16 cellular contexts compared by ENCODE assay signal in genomic region chr6:128512296-128512695, GRCh38.
"Had no signal": no experiment of that assay in that cellular context is flagged by ENCODE, and none has a peak within 500 bp of the region (broad histone marks: within the 10 kb centered on the region; RNA-seq: fewer than 3 reads in every experiment).

No MANE protein-coding gene starts in this region.

- H3K4me3 ChIP-seq: gastroesophageal sphincter, heart right ventricle, mucosa of descending colon, ovary, tibial nerve, vagina had no signal

- H3K27me3 ChIP-seq: gastroesophageal sphincter, heart right ventricle, ovary, tibial nerve, vagina had no signal

- H3K36me3 ChIP-seq: gastroesophageal sphincter, heart right ventricle, ovary, tibial nerve, vagina had no signal

- H3K9me3 ChIP-seq: gastroesophageal sphincter, heart right ventricle, mucosa of descending colon, ovary, tibial nerve, vagina had no signal

- DNase-seq: activated CD4-positive, alpha-beta T cell treated with anti-CD3 and anti-CD28 coated beads, Interleukin-2, amount 10 ng/mL, durations not matched to agents 24 days and 14 days; activated CD4-positive, CD25-positive, alpha-beta regulatory T cell; activated CD8-positive, alpha-beta memory T cell treated with anti-CD3 and anti-CD28 coated beads, Interleukin-2, amount 50 U/mL, for 48 hours; activated gamma-delta T cell treated with Interleukin-2 at 50 U/mL for 16 hours; activated T-cell treated with anti-CD3 and anti-CD28 coated beads, Interleukin-2, amount 50 U/mL, for 72 hours; amygdala; erythroblast; heart right ventricle; islet precursor cell; mucosa of descending colon; naive thymus-derived CD4-positive, alpha-beta T cell; ovary had no signal

- ATAC-seq: activated T-cell treated with anti-CD3 and anti-CD28 coated beads, Interleukin-2, amount 50 U/mL, for 72 hours; gastroesophageal sphincter; heart right ventricle; naive thymus-derived CD4-positive, alpha-beta T cell; stimulated activated memory B cell treated with anti-CD40 and anti-IgM and Interleukin-4, amounts not matched to agents 10 μg/mL and 1 μg/mL and 100 μg/mL, for 72 hours had no signal

- H3K27ac ChIP-seq: gastroesophageal sphincter, heart right ventricle, ovary, tibial nerve had no signal
